Comparison of ENCODE assay signal across 21 cellular contexts in genomic region chr5:90477816-90478215, GRCh38. TPM values are rescaled to one million over a fixed set of nuclear protein-coding genes. Genes with fewer than 3 reads are reported as not detected.
DNase-seq lines count a peak whose midpoint lies in the region; ATAC-seq and TF ChIP-seq lines count a peak whose summit lies in the region.
"Had no signal": no experiment of that assay in that cellular context is flagged by ENCODE, and none has a peak within 500 bp of the region (broad histone marks: within the 10 kb centered on the region; RNA-seq: fewer than 3 reads in every experiment).

No MANE protein-coding gene starts in this region.

- H3K36me3 ChIP-seq in BLaER1 treated with 17β-estradiol and CSF1 and Interleukin-3, amounts not matched to agents 10 nM and 100 nM: peaks cover 0 to 7% (median 0%) of the 10 kb centered on the region in 11 experiments; a peak in 4 of 22 replicates
- no peaks in the 10 kb centered on the region for H3K36me3 ChIP-seq in fibroblast of lung (ENCODE audit: control insufficient read depth, insufficient read depth, low read length)
- H3K36me3 ChIP-seq: right atrium auricular region, vagina had no signal

- peak; percentile 77 for DNase-seq in SK-MEL-5 (ENCODE audit: low read depth, low spot score)
- no peak for DNase-seq in fibroblast of lung (ENCODE audit: low read depth in 2 of 2)
- DNase-seq in midbrain (lab: John Stamatoyannopoulos, UW): peak; percentile 15
- DNase-seq in mesothelial cell of epicardium (ENCODE audit: low spot score in 2 of 2, unreplicated experiment in 2 of 2): no peak
- no peak for DNase-seq in retina
- DNase-seq in COR-L47 (lab: John Stamatoyannopoulos, UW): no peak
- DNase-seq: activated CD4-positive, alpha-beta T cell treated with anti-CD3 and anti-CD28 coated beads, Interleukin-2, amount 10 ng/mL, durations not matched to agents 24 days and 14 days; activated CD8-positive, alpha-beta memory T cell treated with anti-CD3 and anti-CD28 coated beads, Interleukin-2, amount 10 ng/mL, durations not matched to agents 7 days and 5 days; activated naive CD8-positive, alpha-beta T cell treated with anti-CD3 and anti-CD28 coated beads, Interleukin-2, amount 10 ng/mL, durations not matched to agents 7 days and 5 days; foreskin keratinocyte; left colon; NCI-H82; SHP77; stimulated activated CD4-positive, alpha-beta T cell treated with anti-CD3 and anti-CD28 coated beads, Interleukin-12 subunit alpha, Interleukin-12 subunit beta, amount 100 ng/mL, for 4 hours; T-cell had no signal

- no peaks in the 10 kb centered on the region for H3K27me3 ChIP-seq in BLaER1 treated with 17β-estradiol and CSF1 and Interleukin-3, amounts not matched to agents 10 nM and 100 nM
- H3K27me3 ChIP-seq in fibroblast of lung (ENCODE audit: control insufficient read depth, insufficient read depth, low read length): no peaks in the 10 kb centered on the region
- H3K27me3 ChIP-seq: foreskin keratinocyte, right atrium auricular region, vagina had no signal

- peaks cover 15% of the 10 kb centered on the region for H3K4me1 Mint-ChIP-seq in mesothelial cell of epicardium

- no peaks in the 10 kb centered on the region for H3K9me3 Mint-ChIP-seq in mesothelial cell of epicardium
- H3K9me3 Mint-ChIP-seq: activated CD4-positive, alpha-beta T cell treated with anti-CD3 and anti-CD28 coated beads, Interleukin-2, amount 10 ng/mL, durations not matched to agents 24 days and 14 days; activated naive CD8-positive, alpha-beta T cell treated with anti-CD3 and anti-CD28 coated beads, Interleukin-2, amount 10 ng/mL, durations not matched to agents 7 days and 5 days; dendritic cell treated with granulocyte-macrophage colony-stimulating factor and Interleukin-4, amounts not matched to agents 40 ng/mL and 50 ng/mL, for 4 days; T-cell had no signal

- no peak overlapping the region for H3K4me3 Mint-ChIP-seq in mesothelial cell of epicardium
- H3K4me3 Mint-ChIP-seq: activated CD4-positive, alpha-beta T cell treated with anti-CD3 and anti-CD28 coated beads, Interleukin-2, amount 10 ng/mL, durations not matched to agents 24 days and 14 days; activated CD8-positive, alpha-beta memory T cell treated with anti-CD3 and anti-CD28 coated beads, Interleukin-2, amount 10 ng/mL, durations not matched to agents 7 days and 5 days; dendritic cell treated with granulocyte-macrophage colony-stimulating factor and Interleukin-4, amounts not matched to agents 40 ng/mL and 50 ng/mL, for 4 days; T-cell had no signal

- no peak overlapping the region for H3K27ac ChIP-seq in BLaER1 treated with 17β-estradiol and CSF1 and Interleukin-3, amounts not matched to agents 10 nM and 100 nM
- no peak overlapping the region for H3K27ac ChIP-seq in fibroblast of lung (ENCODE audit: insufficient read depth, low read length)
- H3K27ac ChIP-seq: C4-2B, foreskin keratinocyte, right atrium auricular region, vagina had no signal

- H4K20me1 ChIP-seq in BLaER1 treated with 17β-estradiol and CSF1 and Interleukin-3, amounts not matched to agents 10 nM and 100 nM: no peaks in the 10 kb centered on the region
- no peaks in the 10 kb centered on the region for H4K20me1 ChIP-seq in fibroblast of lung (ENCODE audit: control insufficient read depth, extremely low read depth, insufficient read depth, low read length)

- peaks cover 9% of the 10 kb centered on the region for H3K79me2 ChIP-seq in fibroblast of lung (ENCODE audit: control insufficient read depth, insufficient read depth, low read length)

- TF ChIP-seq CTCF in fibroblast of lung (conservative IDR thresholded peaks at IDR 0.05 in 1 of 2, IDR thresholded peaks at IDR 0.05 in 1 of 2; ENCODE audit: low read depth in 1 of 2, low read length in 2 of 2): no peak
- no peak for TF ChIP-seq CTCF in mesothelial cell of epicardium (IDR thresholded peaks at IDR 0.05; ENCODE audit: unreplicated experiment)

- H3K27ac Mint-ChIP-seq in mesothelial cell of epicardium: no peak overlapping the region
- H3K27ac Mint-ChIP-seq: activated CD4-positive, alpha-beta T cell treated with anti-CD3 and anti-CD28 coated beads, Interleukin-2, amount 10 ng/mL, durations not matched to agents 24 days and 14 days; dendritic cell treated with granulocyte-macrophage colony-stimulating factor and Interleukin-4, amounts not matched to agents 40 ng/mL and 50 ng/mL, for 4 days; T-cell had no signal

- H3K4me1 ChIP-seq in BLaER1 treated with 17β-estradiol and CSF1 and Interleukin-3, amounts not matched to agents 10 nM and 100 nM: peaks cover 6 to 33% (median 27%) of the 10 kb centered on the region in 10 experiments
- H3K4me1 ChIP-seq in fibroblast of lung (ENCODE audit: control insufficient read depth, extremely low read depth, insufficient read depth, low read length): no peaks in the 10 kb centered on the region

- peak overlapping the region; percentile 19 for H2AFZ ChIP-seq in fibroblast of lung (ENCODE audit: low read length)

- in situ Hi-C loops in SK-MEL-5 (cut with HindIII; ENCODE audit: low pct_unique_long_range_greater_than_20kb, low sequenced_read_pairs): no loop called here

- no peak for ATAC-seq in GM18867 (IDR thresholded peaks at IDR 0.05; ENCODE audit: unreplicated experiment)
- ATAC-seq: activated CD8-positive, alpha-beta memory T cell treated with anti-CD3 and anti-CD28 coated beads, Interleukin-2, amount 10 ng/mL, durations not matched to agents 7 days and 5 days; foreskin keratinocyte; left colon; T-cell had no signal

- H3K9ac ChIP-seq in BLaER1 treated with 17β-estradiol and CSF1 and Interleukin-3, amounts not matched to agents 10 nM and 100 nM: no peak overlapping the region
- H3K9ac ChIP-seq in fibroblast of lung (ENCODE audit: insufficient read depth, low read length): no peak overlapping the region

- no peaks in the 10 kb centered on the region for H3K9me3 ChIP-seq in BLaER1 treated with 17β-estradiol and CSF1 and Interleukin-3, amounts not matched to agents 10 nM and 100 nM (replicated peaks in 1 of 11)
- no peaks in the 10 kb centered on the region for H3K9me3 ChIP-seq in fibroblast of lung (ENCODE audit: control insufficient read depth, insufficient read depth, low read depth, low read length)
- H3K9me3 ChIP-seq: right atrium auricular region, vagina had no signal

- H3K4me2 ChIP-seq in BLaER1 treated with 17β-estradiol and CSF1 and Interleukin-3, amounts not matched to agents 10 nM and 100 nM: peak overlapping the region in 6 of 11 experiments; percentile 2 to 19 (median 12); a peak in 3 of 22 replicates
- H3K4me2 ChIP-seq in fibroblast of lung (ENCODE audit: extremely low read depth, insufficient read depth, low read length): no peak overlapping the region

- H3K4me3 ChIP-seq in BLaER1 treated with 17β-estradiol and CSF1 and Interleukin-3, amounts not matched to agents 10 nM and 100 nM: no peak overlapping the region
- H3K4me3 ChIP-seq in fibroblast of lung (replicated peaks in 1 of 4; ENCODE audit: control extremely low read depth in 1 of 4, insufficient read depth in 1 of 4, low read depth in 3 of 4, low read length in 4 of 4): peak overlapping the region in 1 of 4 experiments; percentile 23
- H3K4me3 ChIP-seq: right atrium auricular region, vagina had no signal

- peaks cover 5% of the 10 kb centered on the region for H3K27me3 Mint-ChIP-seq in mesothelial cell of epicardium (ENCODE audit: low read depth)
- H3K27me3 Mint-ChIP-seq: activated CD4-positive, alpha-beta T cell treated with anti-CD3 and anti-CD28 coated beads, Interleukin-2, amount 10 ng/mL, durations not matched to agents 24 days and 14 days; activated CD8-positive, alpha-beta memory T cell treated with anti-CD3 and anti-CD28 coated beads, Interleukin-2, amount 10 ng/mL, durations not matched to agents 7 days and 5 days; activated naive CD8-positive, alpha-beta T cell treated with anti-CD3 and anti-CD28 coated beads, Interleukin-2, amount 10 ng/mL, durations not matched to agents 7 days and 5 days; T-cell had no signal

- H3K36me3 Mint-ChIP-seq in mesothelial cell of epicardium: no peaks in the 10 kb centered on the region
- H3K36me3 Mint-ChIP-seq: T-cell had no signal

RNA-seq across cellular contexts. Expression of gene POLR3G, which starts 3.2 kb away (rescaled TPM):
- 55.3 and 60.5 TPM in 2 replicates for total RNA-seq in SK-MEL-5 (2014; rRNA removed; shearing (Covaris generic))
- 83.7 and 105 TPM in 2 replicates for polyA plus RNA-seq in SK-MEL-5 (2015; cell fraction: cytosol; rRNA removed)
- 66.8 and 92.8 TPM in 2 replicates for polyA plus RNA-seq in SK-MEL-5 (2015; cell fraction: nucleus; rRNA removed)
- 4.9 and 5.6 TPM in 2 replicates for total RNA-seq in fibroblast of lung
- polyA plus RNA-seq in fibroblast of lung: 9.1 and 29.7 TPM in 2 replicates
- 6.2 and 14.8 TPM in 2 replicates for polyA plus RNA-seq in fibroblast of lung (2012)
- 6.3 TPM in 1 of 2 replicates, not detected in the other for polyA minus RNA-seq in fibroblast of lung (ENCODE audit: low replicate concordance)
- total RNA-seq in mesothelial cell of epicardium: 1.6 to 2.1 TPM (median 1.7 TPM) in 3 replicates

RNA-seq across cellular contexts. Expression of gene MBLAC2, which starts 3.2 kb away (rescaled TPM):
- total RNA-seq in SK-MEL-5 (2014; rRNA removed; shearing (Covaris generic)): 8.4 and 10.7 TPM in 2 replicates
- polyA plus RNA-seq in SK-MEL-5 (2015; cell fraction: cytosol; rRNA removed): 11.3 and 12.8 TPM in 2 replicates
- polyA plus RNA-seq in SK-MEL-5 (2015; cell fraction: nucleus; rRNA removed): 17.9 and 26.7 TPM in 2 replicates
- total RNA-seq in fibroblast of lung: 2.6 and 4.0 TPM in 2 replicates
- polyA plus RNA-seq in fibroblast of lung: 2.6 and 3.0 TPM in 2 replicates
- polyA plus RNA-seq in fibroblast of lung (2012): 2.7 and 3.2 TPM in 2 replicates
- polyA minus RNA-seq in fibroblast of lung (ENCODE audit: low replicate concordance): 0.67 and 1.0 TPM in 2 replicates
- 5.0 to 5.2 TPM (median 5.1 TPM) in 3 replicates for total RNA-seq in mesothelial cell of epicardium

RNA-seq across cellular contexts. Expression of gene LYSMD3, which starts 51.6 kb away (rescaled TPM):
- total RNA-seq in SK-MEL-5 (2014; rRNA removed; shearing (Covaris generic)): 13.7 and 15.3 TPM in 2 replicates
- polyA plus RNA-seq in SK-MEL-5 (2015; cell fraction: cytosol; rRNA removed): 11.2 and 13.9 TPM in 2 replicates
- polyA plus RNA-seq in SK-MEL-5 (2015; cell fraction: nucleus; rRNA removed): 21.5 and 22.8 TPM in 2 replicates
- total RNA-seq in fibroblast of lung (14.9 and 17.0 TPM in 2 replicates), mesothelial cell of epicardium (14.5 to 16.8 TPM (median 14.8 TPM) in 3 replicates)
- polyA plus RNA-seq in fibroblast of lung: 22.3 and 30.0 TPM in 2 replicates
- polyA plus RNA-seq in fibroblast of lung (2012): 12.9 and 19.5 TPM in 2 replicates
- 0.37 and 5.3 TPM in 2 replicates for polyA minus RNA-seq in fibroblast of lung (ENCODE audit: low replicate concordance)

Comparison
In these comparisons a context has a peak if more than half of its experiments do, and no peak if none do; other contexts are left out.
1. DNase-seq: peak in SK-MEL-5 (single experiment) and midbrain (single experiment); none in fibroblast of lung (0 of 2), mesothelial cell of epicardium (0 of 2), retina (single experiment) and COR-L47 (single experiment).